20 cellular contexts compared by ENCODE assay signal in the genomic region with DNA sequence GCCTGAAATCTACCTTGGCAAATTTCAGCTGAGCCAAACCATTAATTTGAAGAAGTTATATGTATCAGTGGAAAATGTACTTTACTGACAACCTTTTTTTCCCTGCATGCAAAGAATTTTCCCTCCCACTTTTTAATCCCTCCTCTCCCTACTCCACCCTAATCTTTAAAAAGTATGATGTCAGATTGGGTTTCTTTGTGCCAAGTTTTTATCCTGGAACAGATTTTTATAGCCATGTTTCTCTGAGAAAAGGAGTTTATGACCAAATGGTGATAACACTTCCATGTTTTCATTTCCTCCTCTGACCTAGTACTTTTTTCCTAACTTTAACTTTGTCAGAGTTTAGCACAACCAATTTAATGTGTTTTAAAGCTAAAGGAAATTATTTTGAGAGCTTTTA.
DNase-seq lines count a peak whose midpoint lies in the region; ATAC-seq, FAIRE-seq and TF ChIP-seq lines count a peak whose summit lies in the region.
"Had no signal": no experiment of that assay in that cellular context is flagged by ENCODE, and none has a peak within 500 bp of the region (broad histone marks: within the 10 kb centered on the region; RNA-seq: fewer than 3 reads in every experiment).

No MANE protein-coding gene starts in this region.

- in situ Hi-C loops in GM23248 (cut with MboI) (no loop called here), transverse colon (cut with MboI; ENCODE audit: low pct_ligation_motif_present in 1 of 4, low pct_unique_long_range_greater_than_20kb in 1 of 4, low sequenced_read_pairs in 3 of 4) (no loop called here)

- TF ChIP-seq CTCF in fibroblast of villous mesenchyme (IDR thresholded peaks at IDR 0.05; ENCODE audit: insufficient read depth, low read depth, low read length) (no peak), transverse colon (IDR thresholded peaks at IDR 0.05) (no peak), lower lobe of right lung (IDR thresholded peaks at IDR 0.05) (no peak)

- no peak for TF ChIP-seq EP300 in transverse colon (IDR thresholded peaks at IDR 0.05; ENCODE audit: low read depth)

- ATAC-seq in lower lobe of right lung = no peak
- ATAC-seq: stimulated activated naive CD8-positive, alpha-beta T cell treated with anti-CD3 and anti-CD28 coated beads, Interleukin-15, amount 100 ng/mL, for 72 hours; T-helper 17 cell had no signal

- FAIRE-seq in TTC549 (lab: Jason Lieb, UNC) = peak; percentile 45
- FAIRE-seq: D721Med had no signal

- no peaks in the 10 kb centered on the region for H4K20me1 ChIP-seq in GM23248 (ENCODE audit: insufficient read depth)
- H4K20me1 ChIP-seq: BLaER1 had no signal

- no peak overlapping the region for H3K9ac ChIP-seq in GM23248
- H3K9ac ChIP-seq: BLaER1 had no signal

- H3K27me3 ChIP-seq in GM23248 (replicated peaks; ENCODE audit: insufficient read depth) = no peaks in the 10 kb centered on the region
- H3K27me3 ChIP-seq in transverse colon = no peaks in the 10 kb centered on the region
- H3K27me3 ChIP-seq in lower lobe of right lung (ENCODE audit: low read depth) = no peaks in the 10 kb centered on the region
- H3K27me3 ChIP-seq: BLaER1, cardiac muscle cell had no signal

- H3K36me3 ChIP-seq in GM23248 (ENCODE audit: low read depth) (no peaks in the 10 kb centered on the region), transverse colon (no peaks in the 10 kb centered on the region), lower lobe of right lung (no peaks in the 10 kb centered on the region)
- H3K36me3 ChIP-seq: BLaER1, cardiac muscle cell had no signal

- intact Hi-C loops in transverse colon (cut with DNase I; ENCODE audit: low total_unique reads) = no loop called here
- intact Hi-C loops in lower lobe of right lung (cut with DNase I) = no loop called here

- H3K4me3 ChIP-seq in GM23248 (no peak overlapping the region), fibroblast of villous mesenchyme (ENCODE audit: low read depth, low read length) (no peak overlapping the region), transverse colon (no peak overlapping the region), lower lobe of right lung (no peak overlapping the region)
- H3K4me3 ChIP-seq: BLaER1, cardiac muscle cell, PC-9 had no signal

- H3K79me2 ChIP-seq in GM23248 (ENCODE audit: insufficient read depth) = no peaks in the 10 kb centered on the region

- no peak overlapping the region for H2AFZ ChIP-seq in GM23248
- H2AFZ ChIP-seq: PC-9 had no signal

- peak; percentile 48 for DNase-seq in GM23248
- peak; percentile 90 for DNase-seq in fibroblast of villous mesenchyme (ENCODE audit: low read depth)
- DNase-seq in transverse colon = no peak
- DNase-seq in NOMO-1 treated with DMSO at 0.1 percent for 48 hours (lab: John Stamatoyannopoulos, UW; ENCODE audit: unreplicated experiment) = no peak
- DNase-seq in lower lobe of right lung = no peak
- no peak for DNase-seq in C1 segment of cervical spinal cord (lab: John Stamatoyannopoulos, UW)
- DNase-seq: activated CD4-positive, alpha-beta T cell treated with anti-CD3 and anti-CD28 coated beads, Interleukin-2, amount 10 ng/mL, durations not matched to agents 7 days and 5 days; activated CD8-positive, alpha-beta memory T cell treated with anti-CD3 and anti-CD28 coated beads, Interleukin-2, amount 50 U/mL, for 4 hours; midbrain; NCI-H1930; nephron progenitor cell; PC-9; stimulated activated CD4-positive, alpha-beta T cell treated with anti-CD3 and anti-CD28 coated beads, Interleukin-4, amount 100 ng/mL, for 24 hours; stimulated activated naive CD8-positive, alpha-beta T cell treated with anti-CD3 and anti-CD28 coated beads, Interleukin-15, amount 100 ng/mL, for 72 hours; T-helper 17 cell; trophoblast cell had no signal

- H3K27ac ChIP-seq in GM23248 = no peak overlapping the region
- H3K27ac ChIP-seq in transverse colon = peak overlapping the region; percentile 25 to 55 (median 36)
- H3K27ac ChIP-seq in lower lobe of right lung = no peak overlapping the region
- H3K27ac ChIP-seq: BLaER1, cardiac muscle cell, PC-9 had no signal

- no peaks in the 10 kb centered on the region for H3K9me2 ChIP-seq in GM23248 (ENCODE audit: insufficient read depth)

- H3K4me1 ChIP-seq in GM23248 (ENCODE audit: insufficient read depth) = peaks cover 6% of the 10 kb centered on the region
- peaks cover 0 to 41% (median 12%) of the 10 kb centered on the region in 4 donors for H3K4me1 ChIP-seq in transverse colon
- no peaks in the 10 kb centered on the region for H3K4me1 ChIP-seq in lower lobe of right lung

- H3K9me3 ChIP-seq in GM23248 (ENCODE audit: low read depth) = no peaks in the 10 kb centered on the region
- no peaks in the 10 kb centered on the region for H3K9me3 ChIP-seq in transverse colon
- H3K9me3 ChIP-seq in lower lobe of right lung = no peaks in the 10 kb centered on the region

- H3K4me2 ChIP-seq in GM23248 (ENCODE audit: unreplicated experiment) = no peak overlapping the region
- H3K4me2 ChIP-seq: BLaER1, PC-9 had no signal

- H3F3A ChIP-seq in GM23248 (ENCODE audit: insufficient read depth) = peaks cover 3% of the 10 kb centered on the region

- TF ChIP-seq POLR2A in transverse colon (IDR thresholded peaks at IDR 0.05) = no peak

Comparison
In these comparisons a context has a peak if more than half of its experiments do, and no peak if none do; other contexts are left out.
1. DNase-seq: peak in GM23248 (single experiment) and fibroblast of villous mesenchyme (single experiment); none in transverse colon (single experiment), NOMO-1 treated with DMSO at 0.1 percent for 48 hours (single experiment), lower lobe of right lung (single experiment) and C1 segment of cervical spinal cord (0 of 14).
2. H3K27ac ChIP-seq: peak in transverse colon (4 of 4); none in GM23248 (single experiment) and lower lobe of right lung (single experiment).